2 cellular contexts compared by ENCODE assay signal in genomic region chr18:50162486-50163304, GRCh38.
A peak's percentile ranks its signal among the peaks of the same experiment; 100 is the strongest.
TF ChIP-seq lines count a peak whose summit lies in the region.

No MANE protein-coding gene starts in this region.

TF ChIP-seq in Ishikawa, 13 proteins besides CTCF, POLR2A, EP300 and RAD21 (continued from another document):
- peak; percentile 67 for TF ChIP-seq TEAD4 (IDR thresholded peaks at IDR 0.05)
- no peak for TF ChIP-seq CREB1 (IDR thresholded peaks at IDR 0.05; ENCODE audit: low read depth)
- no peak for TF ChIP-seq REST (IDR thresholded peaks at IDR 0.05; ENCODE audit: low read depth)
TF ChIP-seq in Ishikawa: peak in this region for 1.

TF ChIP-seq in H1, 55 proteins besides CTCF, POLR2A, EP300 and RAD21:
- TF ChIP-seq TEAD4 (IDR thresholded peaks at IDR 0.05; ENCODE audit: low read depth, low read length), result peak; percentile 81
- TF ChIP-seq ATF2 (IDR thresholded peaks at IDR 0.05; ENCODE audit: low read length), result no peak
- no peak for TF ChIP-seq BACH1 (IDR thresholded peaks at IDR 0.05; ENCODE audit: low read length)
